In the genomic region with DNA sequence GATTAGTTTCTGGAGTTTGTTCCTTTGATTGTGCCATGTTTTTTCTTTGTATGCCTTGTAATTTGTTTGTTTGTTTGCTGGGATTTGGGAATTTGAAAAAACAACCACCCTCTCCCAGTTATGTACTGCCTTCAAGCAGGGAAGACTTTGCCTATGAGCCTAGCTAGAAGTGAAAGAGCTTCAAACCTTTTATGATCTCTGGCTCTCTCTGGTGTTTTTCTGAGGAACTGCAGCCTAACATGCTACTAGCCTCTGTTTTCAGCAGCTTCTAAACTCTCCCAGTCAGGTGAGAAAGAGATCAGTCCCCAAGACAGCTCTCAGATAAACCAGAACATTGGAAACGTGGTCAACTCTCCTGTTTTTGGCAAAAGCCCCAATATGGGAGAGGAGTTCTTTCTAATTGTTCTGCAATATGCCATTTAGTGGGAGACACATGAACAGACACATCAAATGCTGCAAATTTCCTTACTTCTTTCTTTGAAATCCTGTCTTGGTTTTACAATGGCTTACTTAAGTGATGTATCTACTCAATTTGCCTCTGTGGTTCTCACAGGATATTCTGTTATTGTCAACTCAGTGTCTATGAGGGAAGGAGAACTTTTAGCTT, we compare ENCODE assay signal across 9 cellular contexts. TPM values are rescaled to one million over a fixed set of nuclear protein-coding genes. Genes with fewer than 3 reads are reported as not detected.
A peak's percentile ranks its signal among the peaks of the same experiment; 100 is the strongest.
DNase-seq lines count a peak whose midpoint lies in the region; ATAC-seq and TF ChIP-seq lines count a peak whose summit lies in the region.
"Had no signal": no experiment of that assay in that cellular context is flagged by ENCODE, and none has a peak within 500 bp of the region (broad histone marks: within the 10 kb centered on the region; RNA-seq: fewer than 3 reads in every experiment).

No MANE protein-coding gene starts in this region.

- TF ChIP-seq EP300 in esophagus muscularis mucosa (IDR thresholded peaks at IDR 0.05): no peak

- H3K36me3 Mint-ChIP-seq in nephron progenitor cell (ENCODE audit: low read depth): peaks cover 54% of the 10 kb centered on the region

- intact Hi-C loops in esophagus muscularis mucosa (cut with DNase I): loop anchor here (2.0 kb wide), 2 partner anchors 38 to 150 kb away; no protein-coding TSS in a partner anchor
- intact Hi-C loops in upper lobe of right lung (cut with DNase I): no loop called here

- H3K27me3 ChIP-seq in esophagus muscularis mucosa: no peaks in the 10 kb centered on the region
- peaks cover 6% of the 10 kb centered on the region for H3K27me3 ChIP-seq in upper lobe of right lung

- 0% methylated on average over 1 of the region's 1 CpG for WGBS in esophagus muscularis mucosa

- no peak overlapping the region for H3K4me3 Mint-ChIP-seq in nephron progenitor cell

- no peak for TF ChIP-seq POLR2A in esophagus muscularis mucosa (IDR thresholded peaks at IDR 0.05; ENCODE audit: low read depth)

- H3K27ac Mint-ChIP-seq in nephron progenitor cell: no peak overlapping the region

- peaks cover 0 to 5% (median 0%) of the 10 kb centered on the region in 4 donors for H3K9me3 ChIP-seq in esophagus muscularis mucosa
- no peaks in the 10 kb centered on the region for H3K9me3 ChIP-seq in upper lobe of right lung

- H3K4me3 ChIP-seq in esophagus muscularis mucosa (no peak overlapping the region), upper lobe of right lung (no peak overlapping the region)

- ATAC-seq in GM19467 (IDR thresholded peaks at IDR 0.05; ENCODE audit: unreplicated experiment) (peak; percentile 96), HG03521 (IDR thresholded peaks at IDR 0.05; ENCODE audit: unreplicated experiment) (peak; percentile 96), upper lobe of right lung (peak; percentile 95)

- no peaks in the 10 kb centered on the region for H3K4me1 Mint-ChIP-seq in nephron progenitor cell

- peaks cover 26% of the 10 kb centered on the region for H3K9me3 Mint-ChIP-seq in nephron progenitor cell

- H3K27ac ChIP-seq in esophagus muscularis mucosa (replicated peaks in 1 of 4): no peak overlapping the region
- H3K27ac ChIP-seq in upper lobe of right lung: no peak overlapping the region
- H3K27ac ChIP-seq: epithelial cell of prostate had no signal

- H3K4me1 ChIP-seq in esophagus muscularis mucosa: no peaks in the 10 kb centered on the region
- H3K4me1 ChIP-seq in upper lobe of right lung: no peaks in the 10 kb centered on the region

- peaks cover 13% of the 10 kb centered on the region for H3K27me3 Mint-ChIP-seq in nephron progenitor cell (ENCODE audit: low read depth, poor library complexity)

- H3K36me3 ChIP-seq in esophagus muscularis mucosa (no peaks in the 10 kb centered on the region), upper lobe of right lung (no peaks in the 10 kb centered on the region)

- TF ChIP-seq CTCF in esophagus muscularis mucosa (IDR thresholded peaks at IDR 0.05) (peak; percentile 87 to 91 (median 90)), nephron progenitor cell (IDR thresholded peaks at IDR 0.05) (peak; percentile 77), upper lobe of right lung (IDR thresholded peaks at IDR 0.05) (peak; percentile 91)

- DNase-seq in DMS153 treated with DMSO at 0.1 percent for 48 hours (lab: John Stamatoyannopoulos, UW; ENCODE audit: unreplicated experiment): peak; percentile 65
- DNase-seq in NCI-H526 (lab: John Stamatoyannopoulos, UW): peak; percentile 36 to 84
- peak; percentile 30 to 35 for DNase-seq in activated CD4-positive, alpha-beta T cell treated with anti-CD3 and anti-CD28 coated beads, Interleukin-2, amount 50 U/mL, for 4 hours
- DNase-seq in esophagus muscularis mucosa (ENCODE audit: extremely low spot score): no peak
- DNase-seq in nephron progenitor cell: peak; percentile 54
- no peak for DNase-seq in upper lobe of right lung

RNA-seq across cellular contexts. Expression of gene SERINC1, which starts 58.9 kb away (rescaled TPM):
- 100 to 1,000 TPM; 215 to 314 (median 276) TPM for total RNA-seq in esophagus muscularis mucosa
- total RNA-seq in upper lobe of right lung: 246 TPM

Comparison
In these comparisons a context has a peak if more than half of its experiments do, and no peak if none do; other contexts are left out.
1. DNase-seq: peak in DMS153 treated with DMSO at 0.1 percent for 48 hours (single experiment), NCI-H526 (2 of 2), activated CD4-positive, alpha-beta T cell treated with anti-CD3 and anti-CD28 coated beads, Interleukin-2, amount 50 U/mL, for 4 hours (2 of 2) and nephron progenitor cell (single experiment); none in esophagus muscularis mucosa (single experiment) and upper lobe of right lung (single experiment).
2. Peak in every context shown above with its lines, with median percentiles within 50 percentile points of each other: ATAC-seq and CTCF ChIP-seq.